ENCODE assay signal across 14 cellular contexts in the genomic region with DNA sequence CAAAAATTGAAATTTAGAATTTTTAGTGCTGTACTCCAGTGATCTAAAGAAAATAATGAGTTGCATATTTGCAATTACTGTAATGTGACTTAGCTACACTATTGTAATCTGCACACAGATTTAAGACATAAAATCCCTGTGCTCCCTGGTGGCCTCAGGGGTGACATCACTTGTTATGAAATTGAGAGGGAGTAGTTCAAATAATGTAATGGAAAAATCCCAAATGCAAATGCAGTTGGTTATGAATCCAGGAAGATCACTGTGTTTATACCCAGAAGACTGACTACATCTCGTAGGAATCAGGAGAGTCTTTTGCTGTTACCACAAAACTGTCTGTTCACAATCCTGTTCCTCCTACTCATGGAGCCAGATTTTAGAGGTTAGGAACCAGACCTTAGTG.
DNase-seq lines count a peak whose midpoint lies in the region; ATAC-seq and TF ChIP-seq lines count a peak whose summit lies in the region.
"Had no signal": no experiment of that assay in that cellular context is flagged by ENCODE, and none has a peak within 500 bp of the region (broad histone marks: within the 10 kb centered on the region; RNA-seq: fewer than 3 reads in every experiment).

No MANE protein-coding gene starts in this region.

- TF ChIP-seq CTCF in BJ (IDR thresholded peaks at IDR 0.05; ENCODE audit: insufficient read depth, low read depth, low read length) (no peak), fibroblast of villous mesenchyme (IDR thresholded peaks at IDR 0.05; ENCODE audit: insufficient read depth, low read depth, low read length) (no peak), sigmoid colon (IDR thresholded peaks at IDR 0.05) (no peak)

- no peaks in the 10 kb centered on the region for H3K4me1 Mint-ChIP-seq in activated CD4-positive, alpha-beta T cell treated with anti-CD3 and anti-CD28 coated beads, Interleukin-2, amount 10 ng/mL, durations not matched to agents 24 days and 14 days
- H3K4me1 Mint-ChIP-seq: CD4-positive, CD25-positive, alpha-beta regulatory T cell had no signal

- no peak for TF ChIP-seq EP300 in sigmoid colon (IDR thresholded peaks at IDR 0.05)

- no peak overlapping the region for H3K4me3 ChIP-seq in BJ (ENCODE audit: low read depth, low read length)
- H3K4me3 ChIP-seq in fibroblast of villous mesenchyme (ENCODE audit: low read depth, low read length) = no peak overlapping the region
- no peak overlapping the region for H3K4me3 ChIP-seq in sigmoid colon
- H3K4me3 ChIP-seq: colonic mucosa, upper lobe of left lung had no signal

- TF ChIP-seq POLR2A in sigmoid colon (IDR thresholded peaks at IDR 0.05) = no peak

- DNase-seq in BJ (ENCODE audit: low read depth) = peak; percentile 76
- DNase-seq in T1000 (lab: John Stamatoyannopoulos, UW) = peak; percentile 14
- peak; percentile 99 for DNase-seq in fibroblast of villous mesenchyme (ENCODE audit: low read depth)
- DNase-seq in sigmoid colon = peak; percentile 68
- no peak for DNase-seq in stimulated activated CD4-positive, alpha-beta T cell treated with anti-CD3 and anti-CD28 coated beads, Interleukin-12 subunit alpha, Interleukin-12 subunit beta, amount 100 ng/mL, for 4 hours
- DNase-seq in activated CD4-positive, alpha-beta T cell treated with anti-CD3 and anti-CD28 coated beads, Interleukin-2, amount 10 ng/mL, durations not matched to agents 24 days and 14 days = no peak
- DNase-seq in NCI-H2196 (lab: John Stamatoyannopoulos, UW; ENCODE audit: unreplicated experiment) = no peak
- DNase-seq: CD4-positive, CD25-positive, alpha-beta regulatory T cell; colonic mucosa; NCI-H2107; retina had no signal

- H3K9me3 Mint-ChIP-seq in activated CD4-positive, alpha-beta T cell treated with anti-CD3 and anti-CD28 coated beads, Interleukin-2, amount 10 ng/mL, durations not matched to agents 24 days and 14 days = no peaks in the 10 kb centered on the region
- H3K9me3 Mint-ChIP-seq: CD4-positive, CD25-positive, alpha-beta regulatory T cell; T-helper 1 cell treated with Interleukin-12 subunit alpha and Interleukin-12 subunit beta and Interleukin-4 antibody, amounts not matched to agents 30 μg/mL and 1 μg/mL, for 36 hours had no signal

- intact Hi-C loops in sigmoid colon (cut with DNase I) = no loop called here
- intact Hi-C loops in activated CD4-positive, alpha-beta T cell treated with anti-CD3 and anti-CD28 coated beads, Interleukin-2, amount 10 ng/mL, durations not matched to agents 24 days and 14 days (cut with micrococcal nuclease) = no loop called here

- no peaks in the 10 kb centered on the region for H3K36me3 ChIP-seq in BJ (ENCODE audit: control insufficient read depth, insufficient read depth, low read length)
- no peaks in the 10 kb centered on the region for H3K36me3 ChIP-seq in sigmoid colon
- H3K36me3 ChIP-seq: colonic mucosa, upper lobe of left lung had no signal

- POLR2A ChIA-PET in BJ (lab: Charles Lee) = no interaction called here

- peak overlapping the region; percentile 29 to 52 (median 48) for H3K27ac ChIP-seq in sigmoid colon
- H3K27ac ChIP-seq: colonic mucosa had no signal

- H3K4me3 Mint-ChIP-seq in activated CD4-positive, alpha-beta T cell treated with anti-CD3 and anti-CD28 coated beads, Interleukin-2, amount 10 ng/mL, durations not matched to agents 24 days and 14 days = no peak overlapping the region
- H3K4me3 Mint-ChIP-seq: CD4-positive, CD25-positive, alpha-beta regulatory T cell; T-helper 1 cell treated with Interleukin-12 subunit alpha and Interleukin-12 subunit beta and Interleukin-4 antibody, amounts not matched to agents 30 μg/mL and 1 μg/mL, for 36 hours had no signal

- no peak overlapping the region for H3K27ac Mint-ChIP-seq in activated CD4-positive, alpha-beta T cell treated with anti-CD3 and anti-CD28 coated beads, Interleukin-2, amount 10 ng/mL, durations not matched to agents 24 days and 14 days
- H3K27ac Mint-ChIP-seq: CD4-positive, CD25-positive, alpha-beta regulatory T cell; T-helper 1 cell treated with Interleukin-12 subunit alpha and Interleukin-12 subunit beta and Interleukin-4 antibody, amounts not matched to agents 30 μg/mL and 1 μg/mL, for 36 hours had no signal

- ATAC-seq in HG03095 (IDR thresholded peaks at IDR 0.05; ENCODE audit: unreplicated experiment) = no peak

- H3K9me3 ChIP-seq in sigmoid colon = no peaks in the 10 kb centered on the region
- H3K9me3 ChIP-seq: colonic mucosa, upper lobe of left lung had no signal

- 65 to 71% methylated on average over 1 of the region's 1 CpG for WGBS in sigmoid colon, 2 donors

- no peaks in the 10 kb centered on the region for H3K27me3 Mint-ChIP-seq in activated CD4-positive, alpha-beta T cell treated with anti-CD3 and anti-CD28 coated beads, Interleukin-2, amount 10 ng/mL, durations not matched to agents 24 days and 14 days

- CTCF ChIA-PET in BJ (lab: Yijun Ruan, JAX) = no interaction called here

- peaks cover 0 to 16% (median 0%) of the 10 kb centered on the region in 4 donors for H3K4me1 ChIP-seq in sigmoid colon
- H3K4me1 ChIP-seq: colonic mucosa had no signal

- no peaks in the 10 kb centered on the region for H3K27me3 ChIP-seq in BJ (ENCODE audit: control insufficient read depth, insufficient read depth, low read length)
- no peaks in the 10 kb centered on the region for H3K27me3 ChIP-seq in sigmoid colon
- H3K27me3 ChIP-seq: colonic mucosa, upper lobe of left lung had no signal

- no peaks in the 10 kb centered on the region for H3K36me3 Mint-ChIP-seq in activated CD4-positive, alpha-beta T cell treated with anti-CD3 and anti-CD28 coated beads, Interleukin-2, amount 10 ng/mL, durations not matched to agents 24 days and 14 days (ENCODE audit: low read depth)
- H3K36me3 Mint-ChIP-seq: CD4-positive, CD25-positive, alpha-beta regulatory T cell had no signal

Comparison
In these comparisons a context has a peak if more than half of its experiments do, and no peak if none do; other contexts are left out.
1. DNase-seq: peak in BJ (single experiment), T1000 (single experiment), fibroblast of villous mesenchyme (single experiment) and sigmoid colon (single experiment); none in stimulated activated CD4-positive, alpha-beta T cell treated with anti-CD3 and anti-CD28 coated beads, Interleukin-12 subunit alpha, Interleukin-12 subunit beta, amount 100 ng/mL, for 4 hours (single experiment), activated CD4-positive, alpha-beta T cell treated with anti-CD3 and anti-CD28 coated beads, Interleukin-2, amount 10 ng/mL, durations not matched to agents 24 days and 14 days (single experiment) and NCI-H2196 (single experiment).